In the genomic region with DNA sequence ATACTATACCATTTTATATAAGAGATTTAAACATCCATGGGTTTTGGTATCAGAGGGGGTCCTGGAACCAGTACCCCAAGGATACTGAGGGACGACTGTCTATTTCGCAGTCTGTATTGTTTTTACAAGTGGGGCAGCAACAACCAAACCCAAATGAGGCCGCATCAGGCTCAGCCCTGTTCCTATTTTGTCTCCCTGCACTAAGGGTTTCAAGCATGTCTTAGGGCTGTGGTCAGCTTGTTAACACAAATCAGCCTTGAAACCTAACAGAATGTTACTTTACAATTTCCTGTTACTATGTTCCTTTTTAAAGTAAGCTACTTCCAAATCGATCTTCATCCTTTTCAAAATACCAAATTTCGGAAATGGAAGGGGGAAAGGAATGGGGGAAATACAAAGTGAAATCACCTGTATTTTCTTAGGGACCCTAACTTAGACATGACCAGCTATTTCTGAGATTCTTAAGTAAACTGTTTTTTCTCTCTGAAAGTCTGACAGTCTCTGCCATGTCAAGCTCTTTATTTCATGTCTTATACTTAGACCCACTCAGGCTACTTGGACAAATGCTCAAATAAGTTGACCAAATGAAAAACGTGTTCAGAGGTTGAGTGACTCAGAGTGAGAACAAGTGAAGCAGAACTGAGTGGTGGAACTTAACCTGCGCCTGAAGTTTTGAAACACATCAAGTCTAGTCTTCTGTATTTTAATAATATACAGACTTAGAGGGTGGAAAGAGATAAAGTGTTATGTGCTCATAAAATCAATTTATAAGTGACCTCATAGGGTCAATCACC, we compare ENCODE assay signal across 1 cellular context.
TF ChIP-seq lines count a peak whose summit lies in the region.

No MANE protein-coding gene starts in this region.

TF ChIP-seq in GM12878, 131 proteins besides CTCF, POLR2A, EP300 and RAD21 (continued from another document and continues in another):
- TF ChIP-seq RCOR1 (conservative IDR thresholded peaks at IDR 0.05; ENCODE audit: low read depth, low read length) (peak; percentile 63; the same call in 1 of the 2 replicates), MTA2 (IDR thresholded peaks at IDR 0.05; ENCODE audit: low read depth) (peak; percentile 64; the same call in 1 of the 2 replicates), JUNB (IDR thresholded peaks at IDR 0.05) (peak; percentile 95), PAX5 (IDR thresholded peaks at IDR 0.05; ENCODE audit: borderline replicate concordance, low read depth, low read length) (peak; percentile 98), POLR2AphosphoS5 (IDR thresholded peaks at IDR 0.05; ENCODE audit: low read length) (no peak), SUZ12 (IDR thresholded peaks at IDR 0.05; ENCODE audit: unreplicated experiment) (no peak), LARP7 (IDR thresholded peaks at IDR 0.05) (no peak), ATF7 (IDR thresholded peaks at IDR 0.05; ENCODE audit: low read depth) (peak; percentile 35), ZZZ3 (IDR thresholded peaks at IDR 0.05; ENCODE audit: control insufficient read depth, insufficient read length, low read depth) (no peak), POLR2AphosphoS2 (IDR thresholded peaks at IDR 0.05; ENCODE audit: low read depth, low read length) (no peak), MXI1 (IDR thresholded peaks at IDR 0.05; ENCODE audit: low read depth, low read length) (no peak), PAX8 (IDR thresholded peaks at IDR 0.05) (0 out of 2 replicates have a peak, but pooled peaks have one; percentile 42), HCFC1 (IDR thresholded peaks at IDR 0.05; ENCODE audit: low read length) (no peak), SRF (IDR thresholded peaks at IDR 0.05; ENCODE audit: low read depth in 2 of 2, low read length in 2 of 2) (0 out of 4 replicates have a peak, but pooled peaks of 1 of the 2 experiments have one; percentile 37), MYB (IDR thresholded peaks at IDR 0.05; ENCODE audit: borderline replicate concordance, low read depth, low read length) (no peak), SMARCA5 (IDR thresholded peaks at IDR 0.05) (0 out of 2 replicates have a peak, but pooled peaks have one; percentile 39), SREBF1 (IDR thresholded peaks at IDR 0.05; ENCODE audit: low read length) (peak; percentile 78), NFXL1 (IDR thresholded peaks at IDR 0.05; ENCODE audit: borderline replicate concordance) (no peak), SIN3A (IDR thresholded peaks at IDR 0.05; ENCODE audit: low read depth, low read length) (no peak), IKZF1 (conservative IDR thresholded peaks at IDR 0.05) (0 out of 2 replicates have a peak, but pooled peaks have one; percentile 6), CEBPB (IDR thresholded peaks at IDR 0.05; ENCODE audit: borderline replicate concordance in 1 of 2, low read depth in 2 of 2, low read length in 2 of 2) (0 out of 4 replicates have a peak, but pooled peaks of 1 of the 2 experiments have one; percentile 40), EED (IDR thresholded peaks at IDR 0.05; ENCODE audit: low read depth) (0 out of 2 replicates have a peak, but pooled peaks have one; percentile 21), BCL11A (IDR thresholded peaks at IDR 0.05; ENCODE audit: low read depth, low read length) (peak; percentile 69; the same call in 1 of the 2 replicates), KLF5 (IDR thresholded peaks at IDR 0.05; ENCODE audit: partially characterized antibody) (no peak), NR2C2 (IDR thresholded peaks at IDR 0.05; ENCODE audit: borderline replicate concordance, control insufficient read depth, insufficient read length, low read depth) (no peak), RELA (IDR thresholded peaks at IDR 0.05; ENCODE audit: borderline replicate concordance, partially characterized antibody) (no peak)
- TF ChIP-seq, protein P1, sequence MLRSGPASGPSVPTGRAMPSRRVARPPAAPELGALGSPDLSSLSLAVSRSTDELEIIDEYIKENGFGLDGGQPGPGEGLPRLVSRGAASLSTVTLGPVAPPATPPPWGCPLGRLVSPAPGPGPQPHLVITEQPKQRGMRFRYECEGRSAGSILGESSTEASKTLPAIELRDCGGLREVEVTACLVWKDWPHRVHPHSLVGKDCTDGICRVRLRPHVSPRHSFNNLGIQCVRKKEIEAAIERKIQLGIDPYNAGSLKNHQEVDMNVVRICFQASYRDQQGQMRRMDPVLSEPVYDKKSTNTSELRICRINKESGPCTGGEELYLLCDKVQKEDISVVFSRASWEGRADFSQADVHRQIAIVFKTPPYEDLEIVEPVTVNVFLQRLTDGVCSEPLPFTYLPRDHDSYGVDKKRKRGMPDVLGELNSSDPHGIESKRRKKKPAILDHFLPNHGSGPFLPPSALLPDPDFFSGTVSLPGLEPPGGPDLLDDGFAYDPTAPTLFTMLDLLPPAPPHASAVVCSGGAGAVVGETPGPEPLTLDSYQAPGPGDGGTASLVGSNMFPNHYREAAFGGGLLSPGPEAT (IDR thresholded peaks at IDR 0.05; ENCODE audit: low read depth), result 0 out of 2 replicates have a peak, but pooled peaks have one; percentile 37
- TF ChIP-seq, protein P2, sequence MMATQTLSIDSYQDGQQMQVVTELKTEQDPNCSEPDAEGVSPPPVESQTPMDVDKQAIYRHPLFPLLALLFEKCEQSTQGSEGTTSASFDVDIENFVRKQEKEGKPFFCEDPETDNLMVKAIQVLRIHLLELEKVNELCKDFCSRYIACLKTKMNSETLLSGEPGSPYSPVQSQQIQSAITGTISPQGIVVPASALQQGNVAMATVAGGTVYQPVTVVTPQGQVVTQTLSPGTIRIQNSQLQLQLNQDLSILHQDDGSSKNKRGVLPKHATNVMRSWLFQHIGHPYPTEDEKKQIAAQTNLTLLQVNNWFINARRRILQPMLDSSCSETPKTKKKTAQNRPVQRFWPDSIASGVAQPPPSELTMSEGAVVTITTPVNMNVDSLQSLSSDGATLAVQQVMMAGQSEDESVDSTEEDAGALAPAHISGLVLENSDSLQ (IDR thresholded peaks at IDR 0.05), result peak; percentile 76
- TF ChIP-seq, protein P3, sequence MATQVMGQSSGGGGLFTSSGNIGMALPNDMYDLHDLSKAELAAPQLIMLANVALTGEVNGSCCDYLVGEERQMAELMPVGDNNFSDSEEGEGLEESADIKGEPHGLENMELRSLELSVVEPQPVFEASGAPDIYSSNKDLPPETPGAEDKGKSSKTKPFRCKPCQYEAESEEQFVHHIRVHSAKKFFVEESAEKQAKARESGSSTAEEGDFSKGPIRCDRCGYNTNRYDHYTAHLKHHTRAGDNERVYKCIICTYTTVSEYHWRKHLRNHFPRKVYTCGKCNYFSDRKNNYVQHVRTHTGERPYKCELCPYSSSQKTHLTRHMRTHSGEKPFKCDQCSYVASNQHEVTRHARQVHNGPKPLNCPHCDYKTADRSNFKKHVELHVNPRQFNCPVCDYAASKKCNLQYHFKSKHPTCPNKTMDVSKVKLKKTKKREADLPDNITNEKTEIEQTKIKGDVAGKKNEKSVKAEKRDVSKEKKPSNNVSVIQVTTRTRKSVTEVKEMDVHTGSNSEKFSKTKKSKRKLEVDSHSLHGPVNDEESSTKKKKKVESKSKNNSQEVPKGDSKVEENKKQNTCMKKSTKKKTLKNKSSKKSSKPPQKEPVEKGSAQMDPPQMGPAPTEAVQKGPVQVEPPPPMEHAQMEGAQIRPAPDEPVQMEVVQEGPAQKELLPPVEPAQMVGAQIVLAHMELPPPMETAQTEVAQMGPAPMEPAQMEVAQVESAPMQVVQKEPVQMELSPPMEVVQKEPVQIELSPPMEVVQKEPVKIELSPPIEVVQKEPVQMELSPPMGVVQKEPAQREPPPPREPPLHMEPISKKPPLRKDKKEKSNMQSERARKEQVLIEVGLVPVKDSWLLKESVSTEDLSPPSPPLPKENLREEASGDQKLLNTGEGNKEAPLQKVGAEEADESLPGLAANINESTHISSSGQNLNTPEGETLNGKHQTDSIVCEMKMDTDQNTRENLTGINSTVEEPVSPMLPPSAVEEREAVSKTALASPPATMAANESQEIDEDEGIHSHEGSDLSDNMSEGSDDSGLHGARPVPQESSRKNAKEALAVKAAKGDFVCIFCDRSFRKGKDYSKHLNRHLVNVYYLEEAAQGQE (IDR thresholded peaks at IDR 0.05; ENCODE audit: low read depth, low read length), result peak; percentile 17; the same call in 1 of the 2 replicates
- TF ChIP-seq, protein P4, sequence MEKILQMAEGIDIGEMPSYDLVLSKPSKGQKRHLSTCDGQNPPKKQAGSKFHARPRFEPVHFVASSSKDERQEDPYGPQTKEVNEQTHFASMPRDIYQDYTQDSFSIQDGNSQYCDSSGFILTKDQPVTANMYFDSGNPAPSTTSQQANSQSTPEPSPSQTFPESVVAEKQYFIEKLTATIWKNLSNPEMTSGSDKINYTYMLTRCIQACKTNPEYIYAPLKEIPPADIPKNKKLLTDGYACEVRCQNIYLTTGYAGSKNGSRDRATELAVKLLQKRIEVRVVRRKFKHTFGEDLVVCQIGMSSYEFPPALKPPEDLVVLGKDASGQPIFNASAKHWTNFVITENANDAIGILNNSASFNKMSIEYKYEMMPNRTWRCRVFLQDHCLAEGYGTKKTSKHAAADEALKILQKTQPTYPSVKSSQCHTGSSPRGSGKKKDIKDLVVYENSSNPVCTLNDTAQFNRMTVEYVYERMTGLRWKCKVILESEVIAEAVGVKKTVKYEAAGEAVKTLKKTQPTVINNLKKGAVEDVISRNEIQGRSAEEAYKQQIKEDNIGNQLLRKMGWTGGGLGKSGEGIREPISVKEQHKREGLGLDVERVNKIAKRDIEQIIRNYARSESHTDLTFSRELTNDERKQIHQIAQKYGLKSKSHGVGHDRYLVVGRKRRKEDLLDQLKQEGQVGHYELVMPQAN (conservative IDR thresholded peaks at IDR 0.05), result no peak
- TF ChIP-seq, protein P5, sequence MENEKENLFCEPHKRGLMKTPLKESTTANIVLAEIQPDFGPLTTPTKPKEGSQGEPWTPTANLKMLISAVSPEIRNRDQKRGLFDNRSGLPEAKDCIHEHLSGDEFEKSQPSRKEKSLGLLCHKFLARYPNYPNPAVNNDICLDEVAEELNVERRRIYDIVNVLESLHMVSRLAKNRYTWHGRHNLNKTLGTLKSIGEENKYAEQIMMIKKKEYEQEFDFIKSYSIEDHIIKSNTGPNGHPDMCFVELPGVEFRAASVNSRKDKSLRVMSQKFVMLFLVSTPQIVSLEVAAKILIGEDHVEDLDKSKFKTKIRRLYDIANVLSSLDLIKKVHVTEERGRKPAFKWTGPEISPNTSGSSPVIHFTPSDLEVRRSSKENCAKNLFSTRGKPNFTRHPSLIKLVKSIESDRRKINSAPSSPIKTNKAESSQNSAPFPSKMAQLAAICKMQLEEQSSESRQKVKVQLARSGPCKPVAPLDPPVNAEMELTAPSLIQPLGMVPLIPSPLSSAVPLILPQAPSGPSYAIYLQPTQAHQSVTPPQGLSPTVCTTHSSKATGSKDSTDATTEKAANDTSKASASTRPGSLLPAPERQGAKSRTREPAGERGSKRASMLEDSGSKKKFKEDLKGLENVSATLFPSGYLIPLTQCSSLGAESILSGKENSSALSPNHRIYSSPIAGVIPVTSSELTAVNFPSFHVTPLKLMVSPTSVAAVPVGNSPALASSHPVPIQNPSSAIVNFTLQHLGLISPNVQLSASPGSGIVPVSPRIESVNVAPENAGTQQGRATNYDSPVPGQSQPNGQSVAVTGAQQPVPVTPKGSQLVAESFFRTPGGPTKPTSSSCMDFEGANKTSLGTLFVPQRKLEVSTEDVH (IDR thresholded peaks at IDR 0.05; ENCODE audit: low read depth, partially characterized antibody), result no peak
- TF ChIP-seq, protein P6, sequence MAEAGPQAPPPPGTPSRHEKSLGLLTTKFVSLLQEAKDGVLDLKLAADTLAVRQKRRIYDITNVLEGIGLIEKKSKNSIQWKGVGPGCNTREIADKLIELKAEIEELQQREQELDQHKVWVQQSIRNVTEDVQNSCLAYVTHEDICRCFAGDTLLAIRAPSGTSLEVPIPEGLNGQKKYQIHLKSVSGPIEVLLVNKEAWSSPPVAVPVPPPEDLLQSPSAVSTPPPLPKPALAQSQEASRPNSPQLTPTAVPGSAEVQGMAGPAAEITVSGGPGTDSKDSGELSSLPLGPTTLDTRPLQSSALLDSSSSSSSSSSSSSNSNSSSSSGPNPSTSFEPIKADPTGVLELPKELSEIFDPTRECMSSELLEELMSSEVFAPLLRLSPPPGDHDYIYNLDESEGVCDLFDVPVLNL (IDR thresholded peaks at IDR 0.05; ENCODE audit: low read depth, low read length), result no peak
- TF ChIP-seq, protein P7, sequence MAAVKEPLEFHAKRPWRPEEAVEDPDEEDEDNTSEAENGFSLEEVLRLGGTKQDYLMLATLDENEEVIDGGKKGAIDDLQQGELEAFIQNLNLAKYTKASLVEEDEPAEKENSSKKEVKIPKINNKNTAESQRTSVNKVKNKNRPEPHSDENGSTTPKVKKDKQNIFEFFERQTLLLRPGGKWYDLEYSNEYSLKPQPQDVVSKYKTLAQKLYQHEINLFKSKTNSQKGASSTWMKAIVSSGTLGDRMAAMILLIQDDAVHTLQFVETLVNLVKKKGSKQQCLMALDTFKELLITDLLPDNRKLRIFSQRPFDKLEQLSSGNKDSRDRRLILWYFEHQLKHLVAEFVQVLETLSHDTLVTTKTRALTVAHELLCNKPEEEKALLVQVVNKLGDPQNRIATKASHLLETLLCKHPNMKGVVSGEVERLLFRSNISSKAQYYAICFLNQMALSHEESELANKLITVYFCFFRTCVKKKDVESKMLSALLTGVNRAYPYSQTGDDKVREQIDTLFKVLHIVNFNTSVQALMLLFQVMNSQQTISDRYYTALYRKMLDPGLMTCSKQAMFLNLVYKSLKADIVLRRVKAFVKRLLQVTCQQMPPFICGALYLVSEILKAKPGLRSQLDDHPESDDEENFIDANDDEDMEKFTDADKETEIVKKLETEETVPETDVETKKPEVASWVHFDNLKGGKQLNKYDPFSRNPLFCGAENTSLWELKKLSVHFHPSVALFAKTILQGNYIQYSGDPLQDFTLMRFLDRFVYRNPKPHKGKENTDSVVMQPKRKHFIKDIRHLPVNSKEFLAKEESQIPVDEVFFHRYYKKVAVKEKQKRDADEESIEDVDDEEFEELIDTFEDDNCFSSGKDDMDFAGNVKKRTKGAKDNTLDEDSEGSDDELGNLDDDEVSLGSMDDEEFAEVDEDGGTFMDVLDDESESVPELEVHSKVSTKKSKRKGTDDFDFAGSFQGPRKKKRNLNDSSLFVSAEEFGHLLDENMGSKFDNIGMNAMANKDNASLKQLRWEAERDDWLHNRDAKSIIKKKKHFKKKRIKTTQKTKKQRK (IDR thresholded peaks at IDR 0.05; ENCODE audit: low read depth, low read length), result no peak
- TF ChIP-seq, protein P8, sequence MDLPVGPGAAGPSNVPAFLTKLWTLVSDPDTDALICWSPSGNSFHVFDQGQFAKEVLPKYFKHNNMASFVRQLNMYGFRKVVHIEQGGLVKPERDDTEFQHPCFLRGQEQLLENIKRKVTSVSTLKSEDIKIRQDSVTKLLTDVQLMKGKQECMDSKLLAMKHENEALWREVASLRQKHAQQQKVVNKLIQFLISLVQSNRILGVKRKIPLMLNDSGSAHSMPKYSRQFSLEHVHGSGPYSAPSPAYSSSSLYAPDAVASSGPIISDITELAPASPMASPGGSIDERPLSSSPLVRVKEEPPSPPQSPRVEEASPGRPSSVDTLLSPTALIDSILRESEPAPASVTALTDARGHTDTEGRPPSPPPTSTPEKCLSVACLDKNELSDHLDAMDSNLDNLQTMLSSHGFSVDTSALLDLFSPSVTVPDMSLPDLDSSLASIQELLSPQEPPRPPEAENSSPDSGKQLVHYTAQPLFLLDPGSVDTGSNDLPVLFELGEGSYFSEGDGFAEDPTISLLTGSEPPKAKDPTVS (IDR thresholded peaks at IDR 0.05; ENCODE audit: low read depth, low read length), result no peak
